ENCODE assay signal across 8 cellular contexts in the genomic region with DNA sequence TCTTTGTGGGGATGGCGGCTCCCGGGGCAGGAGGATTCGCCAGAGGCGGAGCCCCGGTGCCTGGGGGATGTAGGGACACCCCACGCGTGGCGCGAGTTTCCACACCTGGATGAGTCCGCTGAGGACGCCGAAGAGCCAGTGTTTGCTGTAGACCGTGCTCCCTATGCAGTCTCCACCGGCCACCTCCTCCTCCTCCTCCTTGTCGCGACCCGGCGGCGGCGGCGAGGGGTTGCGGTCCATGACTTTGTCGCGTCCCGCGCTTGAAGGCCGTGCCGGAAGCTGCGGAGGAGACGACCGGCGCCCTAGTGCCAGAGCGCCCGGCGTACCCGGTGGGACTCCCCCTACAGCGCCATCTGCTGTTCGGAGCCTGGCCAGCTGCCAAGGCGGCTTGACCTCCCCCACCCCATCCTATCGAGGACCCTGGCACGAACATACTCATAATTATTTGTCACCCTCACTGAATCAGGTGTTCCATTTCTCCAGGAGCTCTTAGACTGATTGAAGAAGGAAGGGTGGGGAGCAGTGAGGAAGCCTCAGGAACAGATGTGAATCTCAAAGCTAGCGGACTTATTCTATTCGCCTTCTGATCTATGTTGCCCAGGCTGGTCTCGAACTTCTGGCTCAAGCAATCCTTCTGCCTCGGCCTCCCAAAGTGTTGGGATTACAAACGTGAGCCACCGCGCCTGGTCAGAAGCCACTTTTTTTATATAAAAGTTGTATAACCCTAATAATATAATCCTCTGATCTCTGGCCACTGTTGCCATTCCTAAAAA. TPM values are rescaled to one million over a fixed set of nuclear protein-coding genes. Genes with fewer than 3 reads are reported as not detected.
DNase-seq lines count a peak whose midpoint lies in the region; ATAC-seq and TF ChIP-seq lines count a peak whose summit lies in the region.

A gene with protein sequence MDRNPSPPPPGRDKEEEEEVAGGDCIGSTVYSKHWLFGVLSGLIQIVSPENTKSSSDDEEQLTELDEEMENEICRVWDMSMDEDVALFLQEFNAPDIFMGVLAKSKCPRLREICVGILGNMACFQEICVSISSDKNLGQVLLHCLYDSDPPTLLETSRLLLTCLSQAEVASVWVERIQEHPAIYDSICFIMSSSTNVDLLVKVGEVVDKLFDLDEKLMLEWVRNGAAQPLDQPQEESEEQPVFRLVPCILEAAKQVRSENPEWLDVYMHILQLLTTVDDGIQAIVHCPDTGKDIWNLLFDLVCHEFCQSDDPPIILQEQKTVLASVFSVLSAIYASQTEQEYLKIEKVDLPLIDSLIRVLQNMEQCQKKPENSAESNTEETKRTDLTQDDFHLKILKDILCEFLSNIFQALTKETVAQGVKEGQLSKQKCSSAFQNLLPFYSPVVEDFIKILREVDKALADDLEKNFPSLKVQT (minus strand): TSS at position 281 of the 773 bp plus-strand sequence. CDS start 41 bp downstream, at position 240.

- H3K36me3 ChIP-seq in kidney epithelial cell (ENCODE audit: control insufficient read depth, insufficient read depth, low read length): no peaks in the 10 kb centered on the region

- H3K27me3 ChIP-seq in kidney epithelial cell (ENCODE audit: control insufficient read depth, insufficient read depth, low read length): no peaks in the 10 kb centered on the region

- in situ Hi-C loops in GM18951 (cut with MboI; ENCODE audit: low sequenced_read_pairs, unreplicated experiment): no loop called here

- peak within 1 kb of the TSS; percentile 89 for H3K4me3 ChIP-seq in kidney epithelial cell (ENCODE audit: low read depth, low read length)

- TF ChIP-seq CTCF in kidney epithelial cell (IDR thresholded peaks at IDR 0.05; ENCODE audit: insufficient read depth, low read length, poor library complexity, severe bottlenecking): peak; percentile 92

- peak; percentile 96 for ATAC-seq in HG03196 (IDR thresholded peaks at IDR 0.05; ENCODE audit: unreplicated experiment)

- peak; percentile 86 for TF ChIP-seq POLR2A in GM18951 (IDR thresholded peaks at IDR 0.05; ENCODE audit: extremely low read depth, insufficient read depth, insufficient read length)

- DNase-seq in AG20443 (ENCODE audit: low spot score) (peak; percentile 95), NCI-H345 (lab: John Stamatoyannopoulos, UW) (peak; percentile 90), cerebellar cortex (ENCODE audit: low spot score) (peak; percentile 83), kidney epithelial cell (ENCODE audit: low read depth) (peak; percentile 21)
- peak; percentile 82 for DNase-seq in activated CD4-positive, CD25-positive, alpha-beta regulatory T cell treated with anti-CD3 and anti-CD28 coated beads, Interleukin-2, amount 50 U/mL, for 16 hours (ENCODE audit: low read depth, low spot score)
- peak; percentile 88 to 89 for DNase-seq in stimulated activated CD4-positive, alpha-beta T cell treated with anti-CD3 and anti-CD28 coated beads, Interleukin-15, amount 100 ng/mL, for 48 hours (ENCODE audit: low read depth in 2 of 2)

RNA-seq across cellular contexts. Expression of the gene that starts here (rescaled TPM):
- 14.7 and 17.7 TPM in 2 replicates for total RNA-seq in kidney epithelial cell

Comparison
In these comparisons a context has a peak if more than half of its experiments do, and no peak if none do; other contexts are left out.
1. Peak in every context shown above with its lines: DNase-seq, ATAC-seq and H3K4me3 ChIP-seq.
2. DNase-seq: peak in every context shown above with its lines; median percentile 95 in AG20443; 90 in NCI-H345; 88 in stimulated activated CD4-positive, alpha-beta T cell treated with anti-CD3 and anti-CD28 coated beads, Interleukin-15, amount 100 ng/mL, for 48 hours; 83 in cerebellar cortex; 82 in activated CD4-positive, CD25-positive, alpha-beta regulatory T cell treated with anti-CD3 and anti-CD28 coated beads, Interleukin-2, amount 50 U/mL, for 16 hours; 21 in kidney epithelial cell.